ENCODE assay signal across 8 cellular contexts in genomic region chr7:116672596-116673503, GRCh38. TPM values are rescaled to one million over a fixed set of nuclear protein-coding genes. Genes with fewer than 3 reads are reported as not detected.
DNase-seq lines count a peak whose midpoint lies in the region; ATAC-seq and TF ChIP-seq lines count a peak whose summit lies in the region.

No MANE protein-coding gene starts in this region.

- ATAC-seq in GM21381 (IDR thresholded peaks at IDR 0.05; ENCODE audit: unreplicated experiment) = no peak

- peaks cover 6% of the 10 kb centered on the region for H3K4me1 ChIP-seq in ectodermal cell (ENCODE audit: control insufficient read depth, insufficient read depth, low read length)
- H3K4me1 ChIP-seq in mesodermal cell (ENCODE audit: control insufficient read depth, insufficient read depth, low read length, poor library complexity, severe bottlenecking) = no peaks in the 10 kb centered on the region
- H3K4me1 ChIP-seq in uterus = no peaks in the 10 kb centered on the region

- intact Hi-C loops in uterus (cut with DNase I; ENCODE audit: low total_unique reads) = no loop called here

- no peak for TF ChIP-seq POLR2A in uterus (IDR thresholded peaks at IDR 0.05)

- 29 to 31% methylated on average over 24 of the region's 24 CpGs for WGBS in ectodermal cell, 2 experiments
- WGBS in mesodermal cell (ENCODE audit: insufficient coverage in 2 of 2), 2 experiments = 14 to 20% methylated on average over 16 to 17 of the region's 24 CpGs

- peaks cover 52% of the 10 kb centered on the region for H3K27me3 ChIP-seq in ectodermal cell (ENCODE audit: control insufficient read depth, insufficient read depth, low read length, poor library complexity, severe bottlenecking)
- H3K27me3 ChIP-seq in uterus = no peaks in the 10 kb centered on the region

- H3K36me3 ChIP-seq in ectodermal cell (ENCODE audit: control insufficient read depth, insufficient read depth, low read length) (no peaks in the 10 kb centered on the region), mesodermal cell (ENCODE audit: control insufficient read depth, insufficient read depth, low read length) (no peaks in the 10 kb centered on the region), uterus (no peaks in the 10 kb centered on the region)

- peak; percentile 11 for DNase-seq in DMS79 (lab: John Stamatoyannopoulos, UW)
- peak; percentile 83 for DNase-seq in NCI-H526 treated with DMSO at 0.1 percent for 48 hours (lab: John Stamatoyannopoulos, UW)
- no peak for DNase-seq in uterus
- no peak for DNase-seq in CD1c-positive myeloid dendritic cell (ENCODE audit: extremely low spot score)
- no peak for DNase-seq in GM13976 (ENCODE audit: low spot score)

- H3K9me3 ChIP-seq in ectodermal cell (ENCODE audit: control insufficient read depth, low read length) (no peaks in the 10 kb centered on the region), mesodermal cell (ENCODE audit: control insufficient read depth, low read length) (no peaks in the 10 kb centered on the region), uterus (no peaks in the 10 kb centered on the region)

- TF ChIP-seq CTCF in uterus (IDR thresholded peaks at IDR 0.05) (no peak), GM13976 (IDR thresholded peaks at IDR 0.05; ENCODE audit: borderline replicate concordance, control extremely low read depth, extremely low read depth, insufficient read depth, missing control alignments) (no peak)

- no peak overlapping the region for H3K27ac ChIP-seq in ectodermal cell (ENCODE audit: insufficient read depth, low read depth, low read length, poor library complexity, severe bottlenecking)
- no peak overlapping the region for H3K27ac ChIP-seq in mesodermal cell (ENCODE audit: low read depth, low read length, severe bottlenecking)
- peak overlapping the region; percentile 51 to 60 for H3K27ac ChIP-seq in uterus

- peak overlapping the region; percentile 45 for H3K4me3 ChIP-seq in ectodermal cell (ENCODE audit: insufficient read depth, low read depth, low read length)
- peak overlapping the region; percentile 42 for H3K4me3 ChIP-seq in mesodermal cell (ENCODE audit: extremely low read depth, insufficient read depth, low read length, poor library complexity, severe bottlenecking)
- H3K4me3 ChIP-seq in uterus = peak overlapping the region; percentile 26 to 50

- in situ Hi-C loops in GM13976 (cut with MboI; ENCODE audit: low sequenced_read_pairs, unreplicated experiment) = no loop called here

RNA-seq across cellular contexts. Expression of gene MET, which starts 0.9 kb away (rescaled TPM):
- 1.4 TPM for polyA plus RNA-seq in ectodermal cell (2013, experiment 1 of 4)
- 1.8 TPM for polyA plus RNA-seq in ectodermal cell (2013, experiment 2 of 4)
- polyA plus RNA-seq in ectodermal cell (2013, experiment 3 of 4) = 1.3 TPM
- polyA plus RNA-seq in ectodermal cell (2013, experiment 4 of 4) = 1.7 TPM
- polyA plus RNA-seq in mesodermal cell (2013, experiment 1 of 2) = 1.7 TPM
- 1.6 TPM for polyA plus RNA-seq in mesodermal cell (2013, experiment 2 of 2)
- 10 to 100 TPM; 13.8 to 37.2 (median 35.6) TPM for total RNA-seq in uterus

Comparison
In these comparisons a context has a peak if more than half of its experiments do, and no peak if none do; other contexts are left out.
1. DNase-seq: peak in DMS79 (single experiment) and NCI-H526 treated with DMSO at 0.1 percent for 48 hours (single experiment); none in uterus (0 of 2), CD1c-positive myeloid dendritic cell (single experiment) and GM13976 (single experiment).
2. H3K27ac ChIP-seq: peak in uterus (2 of 2); none in ectodermal cell (single experiment) and mesodermal cell (single experiment).
3. Peak in every context shown above with its lines, with median percentiles within 50 percentile points of each other: H3K4me3 ChIP-seq.